ENCODE assay signal across 8 cellular contexts in the genomic region with DNA sequence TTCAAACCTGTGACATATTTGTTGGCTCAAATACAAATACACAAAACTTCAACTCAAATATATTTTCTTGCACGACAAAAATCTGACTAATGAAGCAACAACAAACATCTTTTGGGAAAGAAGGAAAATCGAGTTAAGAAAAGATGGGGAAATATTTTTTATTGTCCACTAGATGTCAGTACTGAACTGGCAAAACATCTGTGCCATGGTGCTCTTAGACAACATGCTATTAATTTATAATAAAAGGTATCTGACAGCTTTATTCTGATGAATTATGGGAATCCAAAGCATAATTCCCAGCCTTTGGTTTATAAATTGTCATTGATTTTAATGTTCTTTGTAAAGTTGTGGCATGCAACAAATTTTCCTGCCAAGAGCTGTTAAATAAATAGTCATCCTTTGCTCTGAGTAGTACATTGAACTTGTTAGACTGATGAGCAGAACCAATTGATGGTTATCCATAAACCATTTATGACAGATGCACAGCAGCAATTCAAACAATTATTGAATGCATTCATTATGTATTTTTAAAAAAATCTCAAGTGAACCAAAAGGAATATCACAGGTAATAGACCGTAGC.
A peak's percentile ranks its signal among the peaks of the same experiment; 100 is the strongest.
DNase-seq lines count a peak whose midpoint lies in the region; ATAC-seq and TF ChIP-seq lines count a peak whose summit lies in the region.

No MANE protein-coding gene starts in this region.

- DNase-seq in DMS153 treated with DMSO at 0.1 percent for 48 hours (lab: John Stamatoyannopoulos, UW; ENCODE audit: unreplicated experiment) (peak; percentile 76), RWPE2 (ENCODE audit: low spot score) (no peak), foreskin keratinocyte (peak in 1 of 2 donors; percentile 27), thoracic aorta (ENCODE audit: low spot score) (no peak), amygdala (lab: John Stamatoyannopoulos, UW) (no peak), T-helper 1 cell (no peak)
- DNase-seq in Jurkat, Clone E6-1 (ENCODE audit: low read depth, low spot score), result peak; percentile 18
- no peak for DNase-seq in activated CD4-positive, alpha-beta T cell treated with anti-CD3 and anti-CD28 coated beads for 4 hours

- no peaks in the 10 kb centered on the region for H3K36me3 ChIP-seq in RWPE2 (ENCODE audit: low read depth)
- H3K36me3 ChIP-seq in thoracic aorta, result no peaks in the 10 kb centered on the region

- TF ChIP-seq CTCF in RWPE2 (IDR thresholded peaks at IDR 0.05; ENCODE audit: poor library complexity, severe bottlenecking), result peak; percentile 57
- peak; percentile 83 for TF ChIP-seq CTCF in foreskin keratinocyte (conservative IDR thresholded peaks at IDR 0.05)
- TF ChIP-seq CTCF in thoracic aorta (IDR thresholded peaks at IDR 0.05), result peak; percentile 70

- H3K27me3 ChIP-seq in RWPE2 (ENCODE audit: insufficient read depth, poor library complexity, severe bottlenecking) (no peaks in the 10 kb centered on the region), foreskin keratinocyte (no peaks in the 10 kb centered on the region), thoracic aorta (replicated peaks; ENCODE audit: insufficient read depth) (no peaks in the 10 kb centered on the region)

- H3K4me1 ChIP-seq in RWPE2 (ENCODE audit: insufficient read depth, poor library complexity, severe bottlenecking) (no peaks in the 10 kb centered on the region), foreskin keratinocyte (no peaks in the 10 kb centered on the region), thoracic aorta (ENCODE audit: control insufficient read depth in 1 of 2, low read depth in 2 of 2) (peaks cover 0 to 4% of the 10 kb centered on the region in 2 donors)

- no peak overlapping the region for H3K27ac ChIP-seq in RWPE2 (ENCODE audit: poor library complexity, severe bottlenecking)
- no peak overlapping the region for H3K27ac ChIP-seq in foreskin keratinocyte
- H3K27ac ChIP-seq in thoracic aorta, result no peak overlapping the region

- ATAC-seq in RWPE2 (ENCODE audit: low read depth), result no peak
- ATAC-seq in foreskin keratinocyte, result peak; percentile 35
- no peak for ATAC-seq in thoracic aorta (ENCODE audit: insufficient number of reproducible peaks, low FRiP score, low read depth)

- H3K4me3 ChIP-seq in Jurkat, Clone E6-1 (ENCODE audit: low read length), result no peak overlapping the region
- H3K4me3 ChIP-seq in RWPE2 (ENCODE audit: severe bottlenecking) (no peak overlapping the region), thoracic aorta (no peak overlapping the region)

- no peaks in the 10 kb centered on the region for H3K9me3 ChIP-seq in RWPE2 (ENCODE audit: severe bottlenecking)
- H3K9me3 ChIP-seq in thoracic aorta, result no peaks in the 10 kb centered on the region

Comparison
In these comparisons a context has a peak if more than half of its experiments do, and no peak if none do; other contexts are left out.
1. DNase-seq: peak in DMS153 treated with DMSO at 0.1 percent for 48 hours (single experiment) and Jurkat, Clone E6-1 (single experiment); none in RWPE2 (single experiment), thoracic aorta (single experiment), activated CD4-positive, alpha-beta T cell treated with anti-CD3 and anti-CD28 coated beads for 4 hours (0 of 2), amygdala (0 of 56) and T-helper 1 cell (0 of 5).
2. Peak in every context shown above with its lines, with median percentiles within 50 percentile points of each other: CTCF ChIP-seq.